ENCODE assay signal across 17 cellular contexts in the genomic region with DNA sequence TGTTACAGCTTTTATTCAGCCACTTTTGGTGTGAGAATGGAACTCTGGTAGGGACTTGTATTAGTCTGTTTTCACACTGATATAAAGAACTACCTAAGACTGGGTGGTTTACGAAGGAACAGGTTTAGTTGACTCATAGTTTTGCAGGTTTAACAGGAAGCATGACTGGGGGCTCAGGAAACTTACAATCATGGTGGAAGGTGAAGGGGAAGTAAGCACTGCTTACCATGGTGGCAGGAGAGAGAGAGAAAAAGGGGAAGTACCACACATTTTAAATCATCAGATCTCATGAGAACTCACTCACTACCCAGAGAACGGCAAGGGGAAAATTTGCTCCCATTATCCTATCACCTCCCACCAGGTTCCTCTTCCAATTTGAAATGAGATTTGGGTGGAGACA.
"Had no signal": no experiment of that assay in that cellular context is flagged by ENCODE, and none has a peak within 500 bp of the region (broad histone marks: within the 10 kb centered on the region; RNA-seq: fewer than 3 reads in every experiment).

No MANE protein-coding gene starts in this region.

- H3K36me3 Mint-ChIP-seq: activated CD4-positive, alpha-beta memory T cell treated with anti-CD3 and anti-CD28 coated beads for 36 hours; stimulated activated memory B cell treated with anti-CD40 and anti-IgM and Interleukin-4, amounts not matched to agents 10 μg/mL and 1 μg/mL and 100 μg/mL, for 72 hours had no signal

- DNase-seq: activated CD4-positive, alpha-beta memory T cell treated with anti-CD3 and anti-CD28 coated beads for 36 hours; activated effector memory CD4-positive, alpha-beta T cell treated with anti-CD3 and anti-CD28 coated beads, Interleukin-2, amount 50 U/mL, for 16 hours; activated T-cell treated with anti-CD3 and anti-CD28 coated beads, Interleukin-2, amount 50 U/mL, for 4 hours; amniotic stem cell; body of pancreas; effector memory CD8-positive, alpha-beta T cell; mesendoderm; nephron progenitor cell; spleen; stimulated activated CD4-positive, alpha-beta T cell treated with anti-CD3 and anti-CD28 coated beads, Interleukin-1b, Interleukin-23, amount 100 ng/mL, for 48 hours; transverse colon had no signal

- H3K27ac Mint-ChIP-seq: activated CD4-positive, alpha-beta memory T cell treated with anti-CD3 and anti-CD28 coated beads for 36 hours; activated naive CD4-positive, alpha-beta T cell treated with anti-CD3 and anti-CD28 coated beads, Interleukin-2, amount 50 U/mL, for 72 hours; dendritic cell treated with granulocyte-macrophage colony-stimulating factor and Interleukin-4, amounts not matched to agents 40 ng/mL and 50 ng/mL, for 4 days; effector memory CD8-positive, alpha-beta T cell; nephron progenitor cell; stimulated activated memory B cell treated with anti-CD40 and anti-IgM and Interleukin-4, amounts not matched to agents 10 μg/mL and 1 μg/mL and 100 μg/mL, for 72 hours had no signal

- ATAC-seq: activated naive CD4-positive, alpha-beta T cell treated with anti-CD3 and anti-CD28 coated beads, Interleukin-2, amount 50 U/mL, for 72 hours; activated T-cell treated with anti-CD3 and anti-CD28 coated beads, Interleukin-2, amount 50 U/mL, for 4 hours; body of pancreas; effector memory CD8-positive, alpha-beta T cell; gastroesophageal sphincter; sciatic nerve; stimulated activated memory B cell treated with anti-CD40 and anti-IgM and Interleukin-4, amounts not matched to agents 10 μg/mL and 1 μg/mL and 100 μg/mL, for 72 hours had no signal

- H3K4me1 Mint-ChIP-seq: central memory CD8-positive, alpha-beta T cell; stimulated activated memory B cell treated with anti-CD40 and anti-IgM and Interleukin-4, amounts not matched to agents 10 μg/mL and 1 μg/mL and 100 μg/mL, for 72 hours had no signal

- H3K4me3 Mint-ChIP-seq: activated CD4-positive, alpha-beta memory T cell treated with anti-CD3 and anti-CD28 coated beads for 36 hours; activated T-cell treated with anti-CD3 and anti-CD28 coated beads, Interleukin-2, amount 50 U/mL, for 4 hours; central memory CD8-positive, alpha-beta T cell; dendritic cell treated with granulocyte-macrophage colony-stimulating factor and Interleukin-4, amounts not matched to agents 40 ng/mL and 50 ng/mL, for 4 days; effector memory CD8-positive, alpha-beta T cell; nephron progenitor cell; stimulated activated memory B cell treated with anti-CD40 and anti-IgM and Interleukin-4, amounts not matched to agents 10 μg/mL and 1 μg/mL and 100 μg/mL, for 72 hours had no signal

- H3K27me3 Mint-ChIP-seq: activated CD4-positive, alpha-beta memory T cell treated with anti-CD3 and anti-CD28 coated beads for 36 hours; central memory CD8-positive, alpha-beta T cell; dendritic cell treated with granulocyte-macrophage colony-stimulating factor and Interleukin-4, amounts not matched to agents 40 ng/mL and 50 ng/mL, for 4 days; effector memory CD8-positive, alpha-beta T cell; stimulated activated memory B cell treated with anti-CD40 and anti-IgM and Interleukin-4, amounts not matched to agents 10 μg/mL and 1 μg/mL and 100 μg/mL, for 72 hours had no signal
